8 cellular contexts compared by ENCODE assay signal in genomic region chr9:126719677-126720435, GRCh38.
DNase-seq lines count a peak whose midpoint lies in the region; ATAC-seq and TF ChIP-seq lines count a peak whose summit lies in the region.

No MANE protein-coding gene starts in this region.

- peaks cover 8% of the 10 kb centered on the region for H3K4me1 Mint-ChIP-seq in glutamatergic neuron (ENCODE audit: low read depth, unreplicated experiment)

- H3K27ac Mint-ChIP-seq in glutamatergic neuron (ENCODE audit: unreplicated experiment): no peak overlapping the region

- H3K4me1 ChIP-seq in SJSA1 (replicated peaks) (no peaks in the 10 kb centered on the region; the same call in 1 of the 2 replicates), upper lobe of left lung (peaks cover 17 to 41% (median 30%) of the 10 kb centered on the region in 4 donors)

- in situ Hi-C loops in GM13976 (cut with MboI; ENCODE audit: low sequenced_read_pairs, unreplicated experiment): no loop called here

- no peaks in the 10 kb centered on the region for H3K9me3 ChIP-seq in SJSA1 (replicated peaks)
- no peaks in the 10 kb centered on the region for H3K9me3 ChIP-seq in upper lobe of left lung

- no peak overlapping the region for H3K4me3 Mint-ChIP-seq in glutamatergic neuron (ENCODE audit: unreplicated experiment)

- H3K27ac ChIP-seq in SJSA1 (no peak overlapping the region), upper lobe of left lung (peak overlapping the region in 1 of 4 donors; percentile 35)

- peaks cover 3% of the 10 kb centered on the region for H3K9me3 Mint-ChIP-seq in glutamatergic neuron (ENCODE audit: unreplicated experiment)

- H3K4me3 ChIP-seq in SJSA1 (no peak overlapping the region), upper lobe of left lung (no peak overlapping the region)

- peak in 1 of 4 donors; percentile 5 for TF ChIP-seq POLR2A in upper lobe of left lung (IDR thresholded peaks at IDR 0.05)

- ATAC-seq in upper lobe of left lung (ENCODE audit: low FRiP score in 2 of 2) (peak; percentile 84 to 89), HG03039 (IDR thresholded peaks at IDR 0.05; ENCODE audit: unreplicated experiment) (no peak)

- no peak for TF ChIP-seq RAD21 in Ishikawa (IDR thresholded peaks at IDR 0.05; ENCODE audit: low read depth)

- no peak for TF ChIP-seq CTCF in GM13976 (IDR thresholded peaks at IDR 0.05; ENCODE audit: borderline replicate concordance, control extremely low read depth, extremely low read depth, insufficient read depth, missing control alignments)
- no peak for TF ChIP-seq CTCF in glutamatergic neuron (IDR thresholded peaks at IDR 0.05; ENCODE audit: partially characterized antibody, unreplicated experiment)
- TF ChIP-seq CTCF in upper lobe of left lung (IDR thresholded peaks at IDR 0.05): no peak

- TF ChIP-seq EP300 in Ishikawa (IDR thresholded peaks at IDR 0.05; ENCODE audit: borderline replicate concordance) (peak; percentile 38; the same call in 1 of the 2 replicates), upper lobe of left lung (IDR thresholded peaks at IDR 0.05) (no peak)

- H3K27me3 Mint-ChIP-seq in glutamatergic neuron (ENCODE audit: unreplicated experiment): peaks cover 21% of the 10 kb centered on the region

- WGBS in upper lobe of left lung, 2 donors: 29% methylated on average over 9 to 11 of the region's 11 CpGs

- H3K36me3 Mint-ChIP-seq in glutamatergic neuron (ENCODE audit: unreplicated experiment): peaks cover 4% of the 10 kb centered on the region

- DNase-seq in GM13976 (ENCODE audit: low spot score): peak; percentile 79
- peak; percentile 19 to 53 for DNase-seq in SJSA1 (ENCODE audit: low read depth in 1 of 2, low spot score in 2 of 2)
- peak; percentile 60 for DNase-seq in activated gamma-delta T cell (lab: John Stamatoyannopoulos, UW)
- peak; percentile 72 for DNase-seq in glutamatergic neuron
- DNase-seq in pons (ENCODE audit: low spot score): peak; percentile 51
- DNase-seq in upper lobe of left lung: peak; percentile 87 to 88

- H3K27me3 ChIP-seq in SJSA1 (replicated peaks) (peaks cover 41% of the 10 kb centered on the region), upper lobe of left lung (peaks cover 0 to 16% (median 6%) of the 10 kb centered on the region in 4 donors)

- no peaks in the 10 kb centered on the region for H3K36me3 ChIP-seq in SJSA1
- no peaks in the 10 kb centered on the region for H3K36me3 ChIP-seq in upper lobe of left lung

TF ChIP-seq in Ishikawa, 13 proteins besides CTCF, POLR2A, EP300 and RAD21:
- TF ChIP-seq TCF12 (IDR thresholded peaks at IDR 0.05; ENCODE audit: low read depth) (no peak; the same call in 1 of the 2 replicates), NFIC (IDR thresholded peaks at IDR 0.05) (peak; percentile 64; the same call in 1 of the 2 replicates)

Comparison
In these comparisons a context has a peak if more than half of its experiments do, and no peak if none do; other contexts are left out.
1. DNase-seq: peak in every context shown above with its lines; median percentile 88 in upper lobe of left lung; 79 in GM13976; 72 in glutamatergic neuron; 60 in activated gamma-delta T cell; 51 in pons; 36 in SJSA1.